ENCODE assay signal across 2 cellular contexts in genomic region chr2:57343391-57344006, GRCh38.
TF ChIP-seq lines count a peak whose summit lies in the region.

No MANE protein-coding gene starts in this region.

TF ChIP-seq in HepG2, 621 proteins besides CTCF, POLR2A, EP300 and RAD21 (continued from another document):
- TF ChIP-seq HBP1 (CRISPR knock-in tag; IDR thresholded peaks at IDR 0.05; ENCODE audit: low read depth): no peak
TF ChIP-seq in HepG2: peak in this region for 0.

TF ChIP-seq in GM12878, 131 proteins besides CTCF, POLR2A, EP300 and RAD21 (continued from another document):
- TF ChIP-seq CREB1 (IDR thresholded peaks at IDR 0.05; ENCODE audit: low read depth) (no peak), BCL11A (IDR thresholded peaks at IDR 0.05; ENCODE audit: low read depth, low read length) (no peak), RELB (IDR thresholded peaks at IDR 0.05; ENCODE audit: low read depth) (no peak)
